Comparison of ENCODE assay signal across 17 cellular contexts in the genomic region with DNA sequence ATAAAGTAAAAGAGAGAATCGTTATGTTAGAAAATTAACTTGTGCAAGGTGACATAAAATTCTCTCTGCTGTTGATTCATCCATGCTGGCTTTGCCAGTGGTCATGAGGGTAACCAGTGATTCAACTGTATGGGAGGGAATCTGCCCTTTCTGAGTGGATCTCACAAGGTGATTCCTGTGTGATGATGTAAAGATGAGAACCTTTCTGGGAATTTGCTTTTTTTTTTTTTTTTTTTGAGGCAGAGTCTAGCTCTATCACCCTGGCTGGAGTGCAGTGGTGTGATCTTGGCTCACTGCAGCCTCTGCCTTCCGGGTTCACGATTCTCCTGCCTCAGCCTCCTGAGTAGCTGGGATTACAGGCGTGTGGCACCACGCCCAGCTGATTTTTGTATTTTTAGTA. TPM values are rescaled to one million over a fixed set of nuclear protein-coding genes. Genes with fewer than 3 reads are reported as not detected.
DNase-seq lines count a peak whose midpoint lies in the region; ATAC-seq and TF ChIP-seq lines count a peak whose summit lies in the region.
"Had no signal": no experiment of that assay in that cellular context is flagged by ENCODE, and none has a peak within 500 bp of the region (broad histone marks: within the 10 kb centered on the region; RNA-seq: fewer than 3 reads in every experiment).

No MANE protein-coding gene starts in this region.

- peaks cover 7% of the 10 kb centered on the region for H3K4me1 Mint-ChIP-seq in endodermal cell

- H3K27ac Mint-ChIP-seq in endodermal cell: no peak overlapping the region
- H3K27ac Mint-ChIP-seq: activated naive CD8-positive, alpha-beta T cell treated with anti-CD3 and anti-CD28 coated beads, Interleukin-2, amount 10 ng/mL, durations not matched to agents 7 days and 5 days; progenitor cell of endocrine pancreas; stimulated activated effector memory CD8-positive, alpha-beta T cell treated with anti-CD3 and anti-CD28 coated beads, Interleukin-12 subunit alpha, Interleukin-12 subunit beta, amount 100 ng/mL, for 72 hours had no signal

- no peak overlapping the region for H3K9ac ChIP-seq in endodermal cell (ENCODE audit: extremely low read depth, low read length, poor library complexity, severe bottlenecking)
- H3K9ac ChIP-seq: BLaER1 treated with 17β-estradiol and CSF1 and Interleukin-3, amounts not matched to agents 10 nM and 100 nM had no signal

- DNase-seq in BJ (ENCODE audit: low read depth) (peak; percentile 53), NCI-H226 (peak; percentile 92), endodermal cell (peak; percentile 2), myocyte (ENCODE audit: low read depth) (peak; percentile 32), cerebellar cortex (ENCODE audit: low spot score) (no peak)
- DNase-seq: activated CD8-positive, alpha-beta memory T cell treated with anti-CD3 and anti-CD28 coated beads, Interleukin-2, amount 50 U/mL, for 4 hours; activated naive CD8-positive, alpha-beta T cell treated with anti-CD3 and anti-CD28 coated beads, Interleukin-2, amount 10 ng/mL, durations not matched to agents 7 days and 5 days; effector CD4-positive, alpha-beta T cell; GDM1 had no signal

- H3K9me3 ChIP-seq in endodermal cell (ENCODE audit: control insufficient read depth, low read length): no peaks in the 10 kb centered on the region
- H3K9me3 ChIP-seq: BLaER1 treated with 17β-estradiol and CSF1 and Interleukin-3, amounts not matched to agents 10 nM and 100 nM; SJSA1 had no signal

- H3K27me3 ChIP-seq in BJ (ENCODE audit: control insufficient read depth, insufficient read depth, low read length) (no peaks in the 10 kb centered on the region), endodermal cell (ENCODE audit: control insufficient read depth, insufficient read depth, low read length, poor library complexity, severe bottlenecking) (no peaks in the 10 kb centered on the region)
- H3K27me3 ChIP-seq: BLaER1 treated with 17β-estradiol and CSF1 and Interleukin-3, amounts not matched to agents 10 nM and 100 nM; SJSA1 had no signal

- no peaks in the 10 kb centered on the region for H3K36me3 ChIP-seq in BJ (ENCODE audit: control insufficient read depth, insufficient read depth, low read length)
- no peaks in the 10 kb centered on the region for H3K36me3 ChIP-seq in endodermal cell (ENCODE audit: control insufficient read depth, insufficient read depth, low read length)

- no peak for ATAC-seq in HG03139 (IDR thresholded peaks at IDR 0.05; ENCODE audit: unreplicated experiment)
- ATAC-seq in GM19328 (IDR thresholded peaks at IDR 0.05; ENCODE audit: unreplicated experiment): no peak
- ATAC-seq in GM18867 (IDR thresholded peaks at IDR 0.05; ENCODE audit: unreplicated experiment): no peak

- POLR2A ChIA-PET in BJ (lab: Charles Lee): interaction anchor here (0.6 kb wide), 1 partner anchor 105 kb away, joined by 8 read pairs; no protein-coding TSS in a partner anchor

- CTCF ChIA-PET in BJ (lab: Yijun Ruan, JAX): interaction anchor here (0.6 kb wide), 1 partner anchor 61 kb away, joined by 5 read pairs; no protein-coding TSS in a partner anchor

- no peak overlapping the region for H3K4me3 Mint-ChIP-seq in endodermal cell
- H3K4me3 Mint-ChIP-seq: activated naive CD8-positive, alpha-beta T cell treated with anti-CD3 and anti-CD28 coated beads, Interleukin-2, amount 10 ng/mL, durations not matched to agents 7 days and 5 days; stimulated activated effector memory CD8-positive, alpha-beta T cell treated with anti-CD3 and anti-CD28 coated beads, Interleukin-12 subunit alpha, Interleukin-12 subunit beta, amount 100 ng/mL, for 72 hours had no signal

- no peaks in the 10 kb centered on the region for H3K4me1 ChIP-seq in endodermal cell (ENCODE audit: control insufficient read depth, insufficient read depth, low read length)

- TF ChIP-seq CTCF in BJ (IDR thresholded peaks at IDR 0.05; ENCODE audit: insufficient read depth, low read depth, low read length) (no peak), endodermal cell (conservative IDR thresholded peaks at IDR 0.05) (no peak)

- no peaks in the 10 kb centered on the region for H3K9me3 Mint-ChIP-seq in endodermal cell
- H3K9me3 Mint-ChIP-seq: activated naive CD8-positive, alpha-beta T cell treated with anti-CD3 and anti-CD28 coated beads, Interleukin-2, amount 10 ng/mL, durations not matched to agents 7 days and 5 days; stimulated activated effector memory CD8-positive, alpha-beta T cell treated with anti-CD3 and anti-CD28 coated beads, Interleukin-12 subunit alpha, Interleukin-12 subunit beta, amount 100 ng/mL, for 72 hours had no signal

- WGBS in endodermal cell (ENCODE audit: insufficient coverage in 1 of 2, insufficient read length in 1 of 2), 2 experiments: 85 to 89% methylated on average over 5 of the region's 5 CpGs

- no peaks in the 10 kb centered on the region for H3K36me3 Mint-ChIP-seq in endodermal cell (ENCODE audit: low read depth)
- H3K36me3 Mint-ChIP-seq: activated naive CD8-positive, alpha-beta T cell treated with anti-CD3 and anti-CD28 coated beads, Interleukin-2, amount 10 ng/mL, durations not matched to agents 7 days and 5 days; stimulated activated effector memory CD8-positive, alpha-beta T cell treated with anti-CD3 and anti-CD28 coated beads, Interleukin-12 subunit alpha, Interleukin-12 subunit beta, amount 100 ng/mL, for 72 hours had no signal

- no peak overlapping the region for H3K4me3 ChIP-seq in BJ (ENCODE audit: low read depth, low read length)
- H3K4me3 ChIP-seq in endodermal cell (ENCODE audit: low read length): no peak overlapping the region
- H3K4me3 ChIP-seq: BLaER1 treated with 17β-estradiol and CSF1 and Interleukin-3, amounts not matched to agents 10 nM and 100 nM; SJSA1 had no signal

- no peaks in the 10 kb centered on the region for H3K27me3 Mint-ChIP-seq in endodermal cell (ENCODE audit: insufficient read depth)

- H3K27ac ChIP-seq in endodermal cell (ENCODE audit: low read depth, low read length): no peak overlapping the region
- H3K27ac ChIP-seq: BLaER1 treated with 17β-estradiol and CSF1 and Interleukin-3, amounts not matched to agents 10 nM and 100 nM; SJSA1; VCaP had no signal

RNA-seq across cellular contexts. Expression of gene RAB31, which starts 23.3 kb away (rescaled TPM):
- polyA plus RNA-seq in BJ (2011; rRNA removed): 30.5 and 37.2 TPM in 2 replicates
- polyA minus RNA-seq in BJ (2011; rRNA and poly(A)+ RNA removed): 25.3 and 44.7 TPM in 2 replicates
- total RNA-seq in endodermal cell: 10 to 100 TPM; 11.7 to 20.3 TPM
- 23.6 TPM for polyA plus RNA-seq in endodermal cell (2013, experiment 1 of 2)
- 25.0 TPM for polyA plus RNA-seq in endodermal cell (2013, experiment 2 of 2)
- total RNA-seq in myocyte: 18.7 and 19.0 TPM in 2 replicates
- polyA plus RNA-seq in myocyte (2012): 38.1 TPM
